In genomic region chr3:97793415-97794019, GRCh38 we compare ENCODE assay signal across 9 cellular contexts. TPM values are rescaled to one million over a fixed set of nuclear protein-coding genes. Genes with fewer than 3 reads are reported as not detected.
DNase-seq lines count a peak whose midpoint lies in the region; ATAC-seq and TF ChIP-seq lines count a peak whose summit lies in the region.
"Had no signal": no experiment of that assay in that cellular context is flagged by ENCODE, and none has a peak within 500 bp of the region (broad histone marks: within the 10 kb centered on the region; RNA-seq: fewer than 3 reads in every experiment).

No MANE protein-coding gene starts in this region.

- H3K36me3 ChIP-seq in OCI-LY1 (ENCODE audit: insufficient read depth, low read length): no peaks in the 10 kb centered on the region
- no peaks in the 10 kb centered on the region for H3K36me3 ChIP-seq in colonic mucosa
- H3K36me3 ChIP-seq in lung (ENCODE audit: control insufficient read depth in 2 of 2, insufficient read depth in 2 of 2, low read length in 2 of 2): no peaks in the 10 kb centered on the region

- H3K4me3 ChIP-seq in OCI-LY1 (ENCODE audit: low read depth, low read length, poor library complexity, severe bottlenecking) (no peak overlapping the region), colonic mucosa (no peak overlapping the region), lung (no peak overlapping the region)

- peak; percentile 83 for TF ChIP-seq CTCF in OCI-LY1 (IDR thresholded peaks at IDR 0.05; ENCODE audit: low read length)
- peak; percentile 67 for TF ChIP-seq CTCF in colonic mucosa (IDR thresholded peaks at IDR 0.05)
- TF ChIP-seq CTCF in lung (IDR thresholded peaks at IDR 0.05; ENCODE audit: control extremely low read depth, extremely low read depth): peak; percentile 73

- H2AFZ ChIP-seq in OCI-LY1 (ENCODE audit: low read length): no peak overlapping the region

- DNase-seq in DMS153 (lab: John Stamatoyannopoulos, UW): peak; percentile 1
- DNase-seq in HuH-7 (ENCODE audit: low spot score): peak; percentile 23
- no peak for DNase-seq in colonic mucosa
- DNase-seq in lung (ENCODE audit: low spot score): no peak
- DNase-seq in HuH-7.5 (ENCODE audit: low spot score): no peak
- DNase-seq: activated B cell treated with CpG ODN at 0.5 μM for 24 hours had no signal

- ATAC-seq in GM19397 (IDR thresholded peaks at IDR 0.05; ENCODE audit: unreplicated experiment) (peak; percentile 71), lung (ENCODE audit: insufficient read depth, low FRiP score) (peak; percentile 66), GM21576 (IDR thresholded peaks at IDR 0.05; ENCODE audit: unreplicated experiment) (no peak)

- no peaks in the 10 kb centered on the region for H3K9me2 ChIP-seq in OCI-LY1 (ENCODE audit: low read depth, low read length)

- H4K20me1 ChIP-seq in OCI-LY1 (ENCODE audit: insufficient read depth, low read length): no peaks in the 10 kb centered on the region

- H3K27ac ChIP-seq in OCI-LY1 (ENCODE audit: low read depth, low read length, poor library complexity, severe bottlenecking): no peak overlapping the region
- H3K27ac ChIP-seq in colonic mucosa: no peak overlapping the region
- H3K27ac ChIP-seq in lung (ENCODE audit: low read depth in 1 of 2, low read length in 1 of 2): no peak overlapping the region

- no peaks in the 10 kb centered on the region for H3F3A ChIP-seq in OCI-LY1 (ENCODE audit: insufficient read depth, low read length)

- H3K79me2 ChIP-seq in OCI-LY1 (ENCODE audit: insufficient read depth, low read length): no peaks in the 10 kb centered on the region

- no peak overlapping the region for H3K9ac ChIP-seq in OCI-LY1 (ENCODE audit: low read length)
- H3K9ac ChIP-seq in colonic mucosa (ENCODE audit: low read depth in 2 of 2, low read length in 2 of 2): no peak overlapping the region

- H3K4me1 ChIP-seq in OCI-LY1 (ENCODE audit: insufficient read depth, low read length, severe bottlenecking): no peaks in the 10 kb centered on the region
- no peaks in the 10 kb centered on the region for H3K4me1 ChIP-seq in colonic mucosa
- no peaks in the 10 kb centered on the region for H3K4me1 ChIP-seq in lung (ENCODE audit: control insufficient read depth in 2 of 2, insufficient read depth in 2 of 2, low read length in 2 of 2)

- H3K27me3 ChIP-seq in OCI-LY1 (ENCODE audit: insufficient read depth, low read length) (no peaks in the 10 kb centered on the region), colonic mucosa (no peaks in the 10 kb centered on the region), lung (ENCODE audit: control insufficient read depth, insufficient read depth) (no peaks in the 10 kb centered on the region)

- H3K9me3 ChIP-seq in OCI-LY1 (ENCODE audit: low read length) (no peaks in the 10 kb centered on the region), colonic mucosa (no peaks in the 10 kb centered on the region), lung (ENCODE audit: control insufficient read depth in 2 of 2, insufficient read depth in 1 of 2, low read length in 1 of 2) (no peaks in the 10 kb centered on the region)

- intact Hi-C loops in colonic mucosa (cut with DNase I): loop anchor here (2.0 to 10.0 kb wide), 3 partner anchors 141 to 531 kb away; no protein-coding TSS in a partner anchor

- H3K4me2 ChIP-seq in OCI-LY1 (ENCODE audit: low read length): no peak overlapping the region

RNA-seq across cellular contexts. Expression of gene CRYBG3, which starts 28.3 kb away (rescaled TPM):
- total RNA-seq in colonic mucosa (10 to 100 TPM; 15.7 to 22.2 TPM), lung (10 to 100 TPM; 21.0 to 64.0 TPM)
- 1 to 10 TPM; 3.8 to 9.6 TPM for polyA plus RNA-seq in lung

RNA-seq across cellular contexts. Expression of gene ARL6, which starts 29.0 kb away (rescaled TPM):
- total RNA-seq in colonic mucosa (1 to 10 TPM; 2.8 to 3.5 TPM), lung (10 to 100 TPM; 11.1 to 20.8 TPM)
- 1 to 10 TPM; 3.3 to 4.9 TPM for polyA plus RNA-seq in lung

Comparison
In these comparisons a context has a peak if more than half of its experiments do, and no peak if none do; other contexts are left out.
1. DNase-seq: peak in DMS153 (single experiment) and HuH-7 (single experiment); none in colonic mucosa (single experiment), lung (single experiment) and HuH-7.5 (single experiment).
2. Peak in every context shown above with its lines, with median percentiles within 50 percentile points of each other: CTCF ChIP-seq.